ENCODE assay signal across 12 cellular contexts in genomic region chr16:17282247-17282646, GRCh38.
"Had no signal": no experiment of that assay in that cellular context is flagged by ENCODE, and none has a peak within 500 bp of the region (broad histone marks: within the 10 kb centered on the region; RNA-seq: fewer than 3 reads in every experiment).

No MANE protein-coding gene starts in this region.

- H3K27ac ChIP-seq: cardiac muscle cell, epithelial cell of prostate, heart right ventricle had no signal

- DNase-seq: activated CD4-positive, alpha-beta T cell treated with anti-CD3 and anti-CD28 coated beads, Interleukin-2, amount 50 U/mL, for 1 hour; activated CD8-positive, alpha-beta memory T cell treated with anti-CD3 and anti-CD28 coated beads for 24 hours; activated naive CD4-positive, alpha-beta T cell treated with Interleukin-2 at 50 U/mL for 16 hours; foreskin melanocyte; heart right ventricle; left cardiac atrium; midbrain had no signal

- H3K36me3 ChIP-seq: cardiac muscle cell, heart right ventricle had no signal

- ATAC-seq: activated CD4-positive, CD25-positive, alpha-beta regulatory T cell treated with anti-CD3 and anti-CD28 coated beads, Interleukin-2, amount 50 U/mL, for 24 hours; heart right ventricle; left cardiac atrium; sciatic nerve had no signal

- H3K4me3 ChIP-seq: cardiac muscle cell, heart right ventricle, lung had no signal

- H3K27me3 ChIP-seq: cardiac muscle cell had no signal

- H3K9me3 ChIP-seq: heart right ventricle had no signal
